Comparison of ENCODE assay signal across 2 cellular contexts in the genomic region with DNA sequence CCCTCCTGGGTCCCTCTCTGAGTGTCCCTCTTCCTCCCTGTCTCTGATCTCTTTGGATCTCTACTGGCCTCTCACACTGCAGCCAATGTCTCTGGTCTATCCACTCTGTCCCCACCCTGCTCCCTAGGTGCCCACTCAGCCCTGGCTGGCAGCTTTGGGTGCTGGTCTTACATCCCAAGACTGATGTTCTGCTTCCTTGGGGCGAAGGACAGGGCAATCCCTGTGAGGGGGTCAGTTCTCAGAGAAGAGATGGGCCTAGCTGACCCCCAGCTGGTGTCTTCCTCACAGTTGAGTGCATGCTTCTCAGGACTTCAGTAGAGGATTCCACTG.
TF ChIP-seq lines count a peak whose summit lies in the region.

No MANE protein-coding gene starts in this region.

TF ChIP-seq in IMR-90, 13 proteins besides CTCF, POLR2A, EP300 and RAD21:
- no peak for TF ChIP-seq CHD1 (IDR thresholded peaks at IDR 0.05; ENCODE audit: low read depth, low read length)
- TF ChIP-seq ELK1 (IDR thresholded peaks at IDR 0.05; ENCODE audit: borderline replicate concordance, low read depth, low read length), result no peak
- TF ChIP-seq MAFK (IDR thresholded peaks at IDR 0.05; ENCODE audit: low read depth, low read length), result no peak
- TF ChIP-seq MXI1 (IDR thresholded peaks at IDR 0.05; ENCODE audit: borderline replicate concordance, low read depth, low read length), result no peak
- TF ChIP-seq FOS (IDR thresholded peaks at IDR 0.05; ENCODE audit: low read depth, low read length), result no peak
- no peak for TF ChIP-seq CEBPB (IDR thresholded peaks at IDR 0.05; ENCODE audit: low read depth, low read length)
- no peak for TF ChIP-seq BHLHE40 (IDR thresholded peaks at IDR 0.05; ENCODE audit: low read depth, low read length)
- no peak for TF ChIP-seq NFE2L2 (IDR thresholded peaks at IDR 0.05; ENCODE audit: low read depth, low read length)

TF ChIP-seq in H1, 55 proteins besides CTCF, POLR2A, EP300 and RAD21:
- TF ChIP-seq SUZ12 (IDR thresholded peaks at IDR 0.05; ENCODE audit: low read length), result no peak
- TF ChIP-seq RNF2 (IDR thresholded peaks at IDR 0.05; ENCODE audit: borderline replicate concordance, low read depth, low read length, missing control alignments, poor library complexity, severe bottlenecking), result no peak
- no peak for TF ChIP-seq POLR2AphosphoS5 (IDR thresholded peaks at IDR 0.05; ENCODE audit: low read depth, low read length)
